Comparison of ENCODE assay signal across 15 cellular contexts in genomic region chr1:116834605-116835004, GRCh38.
"Had no signal": no experiment of that assay in that cellular context is flagged by ENCODE, and none has a peak within 500 bp of the region (broad histone marks: within the 10 kb centered on the region; RNA-seq: fewer than 3 reads in every experiment).

No MANE protein-coding gene starts in this region.

- H3K4me1 ChIP-seq: testis had no signal

- DNase-seq: activated B cell treated with CpG ODN at 0.5 μM for 24 hours; activated CD4-positive, alpha-beta T cell treated with anti-CD3 and anti-CD28 coated beads, Interleukin-2, amount 10 ng/mL, durations not matched to agents 24 days and 14 days; activated gamma-delta T cell treated with Interleukin-2 at 50 U/mL for 16 hours; activated T-cell treated with anti-CD3 and anti-CD28 coated beads, Interleukin-2, amount 50 U/mL, for 24 hours; central memory CD4-positive, alpha-beta T cell; cortex of kidney; effector memory CD4-positive, alpha-beta T cell; left cardiac atrium; stimulated activated CD4-positive, alpha-beta T cell treated with anti-CD3 and anti-CD28 coated beads, Interleukin-2, amount 100 ng/mL, for 48 hours; T-helper 17 cell; testis had no signal

- H3K27ac Mint-ChIP-seq: activated B cell treated with CpG ODN at 0.5 μM for 24 hours; activated CD4-positive, alpha-beta T cell treated with anti-CD3 and anti-CD28 coated beads, Interleukin-2, amount 10 ng/mL, durations not matched to agents 24 days and 14 days; activated T-cell treated with anti-CD3 and anti-CD28 coated beads, Interleukin-2, amount 50 U/mL, for 24 hours; natural killer cell treated with Interleukin-12 subunit alpha and Interleukin-12 subunit beta and Interleukin-15 and Interleukin-18, amount 100 ng/mL, for 72 hours; stimulated activated naive CD8-positive, alpha-beta T cell treated with anti-CD3 and anti-CD28 coated beads, Interleukin-15, Interleukin-2, amounts not matched to agents 100 ng/mL and 50 ng/mL, for 24 hours; T-helper 17 cell had no signal

- H3K4me1 Mint-ChIP-seq: activated B cell treated with CpG ODN at 0.5 μM for 24 hours, T-helper 17 cell had no signal

- H3K4me3 Mint-ChIP-seq: activated B cell treated with CpG ODN at 0.5 μM for 24 hours; activated CD4-positive, alpha-beta T cell treated with anti-CD3 and anti-CD28 coated beads, Interleukin-2, amount 10 ng/mL, durations not matched to agents 24 days and 14 days; activated T-cell treated with anti-CD3 and anti-CD28 coated beads, Interleukin-2, amount 50 U/mL, for 24 hours; natural killer cell treated with Interleukin-12 subunit alpha and Interleukin-12 subunit beta and Interleukin-15 and Interleukin-18, amount 100 ng/mL, for 72 hours; stimulated activated naive CD8-positive, alpha-beta T cell treated with anti-CD3 and anti-CD28 coated beads, Interleukin-15, Interleukin-2, amounts not matched to agents 100 ng/mL and 50 ng/mL, for 24 hours; T-helper 17 cell had no signal

- H3K4me3 ChIP-seq: lung, testis had no signal

- H3K27me3 ChIP-seq: testis had no signal

- ATAC-seq: left cardiac atrium; natural killer cell treated with Interleukin-12 subunit alpha and Interleukin-12 subunit beta and Interleukin-15 and Interleukin-18, amount 100 ng/mL, for 72 hours; T-helper 17 cell had no signal

- H3K27me3 Mint-ChIP-seq: activated CD4-positive, alpha-beta T cell treated with anti-CD3 and anti-CD28 coated beads, Interleukin-2, amount 10 ng/mL, durations not matched to agents 24 days and 14 days; activated T-cell treated with anti-CD3 and anti-CD28 coated beads, Interleukin-2, amount 50 U/mL, for 24 hours; natural killer cell treated with Interleukin-12 subunit alpha and Interleukin-12 subunit beta and Interleukin-15 and Interleukin-18, amount 100 ng/mL, for 72 hours; stimulated activated naive CD8-positive, alpha-beta T cell treated with anti-CD3 and anti-CD28 coated beads, Interleukin-15, Interleukin-2, amounts not matched to agents 100 ng/mL and 50 ng/mL, for 24 hours; T-helper 17 cell had no signal

- H3K27ac ChIP-seq: epithelial cell of prostate, testis had no signal

- H3K9me3 ChIP-seq: testis had no signal
